In genomic region chr12:11998944-11999315, GRCh38 we compare ENCODE assay signal across 22 cellular contexts.
A peak's percentile ranks its signal among the peaks of the same experiment; 100 is the strongest.
DNase-seq lines count a peak whose midpoint lies in the region; ATAC-seq and TF ChIP-seq lines count a peak whose summit lies in the region.
"Had no signal": no experiment of that assay in that cellular context is flagged by ENCODE, and none has a peak within 500 bp of the region (broad histone marks: within the 10 kb centered on the region; RNA-seq: fewer than 3 reads in every experiment).

No MANE protein-coding gene starts in this region.

- CTCF ChIA-PET in PC-9 (lab: Charles Lee): interaction anchor here (0.6 kb wide), 1 partner anchor 39 kb away, joined by 3 read pairs; no protein-coding TSS in a partner anchor

- H3K36me3 ChIP-seq in PC-9 (ENCODE audit: low read depth): no peaks in the 10 kb centered on the region
- H3K36me3 ChIP-seq: BLaER1 treated with 17β-estradiol and CSF1 and Interleukin-3, amounts not matched to agents 10 nM and 100 nM; cardiac muscle cell; right lobe of liver; transverse colon had no signal

- POLR2A ChIA-PET in PC-9 (lab: Charles Lee; ENCODE audit: unreplicated experiment): interaction anchor here (0.6 kb wide), 2 partner anchors 76 to 1365 kb away, joined by 3 to 4 read pairs; no protein-coding TSS in a partner anchor

- no TSS peak for BruUV-seq in PC-9 (replicated peaks; lab: Mats Ljungman, UMichigan)

- H2AFZ ChIP-seq in PC-9: peak overlapping the region; percentile 66; the same call in 1 of the 2 replicates

- no peak for TF ChIP-seq CTCF in PC-9 (conservative IDR thresholded peaks at IDR 0.05)

- H3K36me3 Mint-ChIP-seq in activated naive CD4-positive, alpha-beta T cell treated with anti-CD3 and anti-CD28 coated beads, Interleukin-2, amount 50 U/mL, for 24 hours: peaks cover 8% of the 10 kb centered on the region
- peaks cover 13% of the 10 kb centered on the region for H3K36me3 Mint-ChIP-seq in activated naive CD8-positive, alpha-beta T cell treated with anti-CD3 and anti-CD28 coated beads for 36 hours
- no peaks in the 10 kb centered on the region for H3K36me3 Mint-ChIP-seq in stimulated activated effector memory CD8-positive, alpha-beta T cell treated with anti-CD3 and anti-CD28 coated beads, Interleukin-12 subunit alpha, Interleukin-12 subunit beta, amount 100 ng/mL, for 72 hours

- H4K20me1 ChIP-seq in PC-9 (ENCODE audit: insufficient read depth): no peaks in the 10 kb centered on the region
- H4K20me1 ChIP-seq: BLaER1 treated with 17β-estradiol and CSF1 and Interleukin-3, amounts not matched to agents 10 nM and 100 nM had no signal

- no peaks in the 10 kb centered on the region for H3K79me2 ChIP-seq in PC-9 (ENCODE audit: low read depth)

- peaks cover 52% of the 10 kb centered on the region for H3K4me1 Mint-ChIP-seq in activated naive CD4-positive, alpha-beta T cell treated with anti-CD3 and anti-CD28 coated beads, Interleukin-2, amount 50 U/mL, for 24 hours
- peaks cover 15% of the 10 kb centered on the region for H3K4me1 Mint-ChIP-seq in activated naive CD8-positive, alpha-beta T cell treated with anti-CD3 and anti-CD28 coated beads for 36 hours
- peaks cover 28% of the 10 kb centered on the region for H3K4me1 Mint-ChIP-seq in stimulated activated effector memory CD8-positive, alpha-beta T cell treated with anti-CD3 and anti-CD28 coated beads, Interleukin-12 subunit alpha, Interleukin-12 subunit beta, amount 100 ng/mL, for 72 hours
- H3K4me1 Mint-ChIP-seq: neural crest cell had no signal

- no peaks in the 10 kb centered on the region for H3K27me3 ChIP-seq in PC-9 (ENCODE audit: insufficient read depth, low read depth)
- H3K27me3 ChIP-seq: BLaER1 treated with 17β-estradiol and CSF1 and Interleukin-3, amounts not matched to agents 10 nM and 100 nM; cardiac muscle cell; right lobe of liver; transverse colon had no signal

- H3K9me2 ChIP-seq in PC-9 (ENCODE audit: insufficient read depth): no peaks in the 10 kb centered on the region

- peaks cover 10% of the 10 kb centered on the region for H3K4me1 ChIP-seq in PC-9 (replicated peaks; ENCODE audit: insufficient read depth)
- H3K4me1 ChIP-seq: BLaER1 treated with 17β-estradiol and CSF1 and Interleukin-3, amounts not matched to agents 10 nM and 100 nM; right lobe of liver; transverse colon had no signal

- DNase-seq in activated naive CD4-positive, alpha-beta T cell (lab: John Stamatoyannopoulos, UW): no peak
- DNase-seq in PC-9 (no peak), glomerular visceral epithelial cell (ENCODE audit: extremely low spot score) (no peak), NCI-H748 treated with DMSO at 0.1 percent for 48 hours (lab: John Stamatoyannopoulos, UW) (no peak)
- DNase-seq in activated naive CD8-positive, alpha-beta T cell treated with anti-CD3 and anti-CD28 coated beads for 36 hours: no peak
- DNase-seq in stimulated activated effector memory CD8-positive, alpha-beta T cell treated with anti-CD3 and anti-CD28 coated beads, Interleukin-12 subunit alpha, Interleukin-12 subunit beta, amount 100 ng/mL, for 72 hours (ENCODE audit: low spot score in 2 of 2): no peak
- DNase-seq: anterior cingulate cortex, cortex of kidney, kidney glomerular epithelial cell, NCI-H1105, NCI-H345, NCI-H82, right lobe of liver, transverse colon had no signal

- 0 out of 2 replicates have a peak, but pooled peaks cover 6% of the 10 kb centered on the region for H3F3A ChIP-seq in PC-9 (ENCODE audit: insufficient read depth, low read depth)

- H3K27ac Mint-ChIP-seq in activated naive CD4-positive, alpha-beta T cell treated with anti-CD3 and anti-CD28 coated beads, Interleukin-2, amount 50 U/mL, for 24 hours: peak overlapping the region; percentile 72
- H3K27ac Mint-ChIP-seq in activated naive CD8-positive, alpha-beta T cell treated with anti-CD3 and anti-CD28 coated beads for 36 hours: peak overlapping the region; percentile 72
- peak overlapping the region; percentile 82 for H3K27ac Mint-ChIP-seq in stimulated activated effector memory CD8-positive, alpha-beta T cell treated with anti-CD3 and anti-CD28 coated beads, Interleukin-12 subunit alpha, Interleukin-12 subunit beta, amount 100 ng/mL, for 72 hours
- H3K27ac Mint-ChIP-seq: activated CD8-positive, alpha-beta memory T cell treated with anti-CD3 and anti-CD28 coated beads, Interleukin-2, amount 10 ng/mL, durations not matched to agents 7 days and 5 days had no signal

- no peak overlapping the region for H3K27ac ChIP-seq in PC-9
- H3K27ac ChIP-seq: BLaER1 treated with 17β-estradiol and CSF1 and Interleukin-3, amounts not matched to agents 10 nM and 100 nM; cardiac muscle cell; right lobe of liver; transverse colon had no signal

- H3K4me2 ChIP-seq in PC-9: no peak overlapping the region
- H3K4me2 ChIP-seq: BLaER1 treated with 17β-estradiol and CSF1 and Interleukin-3, amounts not matched to agents 10 nM and 100 nM had no signal

- peak overlapping the region; percentile 51 for H3K4me3 Mint-ChIP-seq in activated naive CD4-positive, alpha-beta T cell treated with anti-CD3 and anti-CD28 coated beads, Interleukin-2, amount 50 U/mL, for 24 hours
- H3K4me3 Mint-ChIP-seq in activated naive CD8-positive, alpha-beta T cell treated with anti-CD3 and anti-CD28 coated beads for 36 hours: no peak overlapping the region
- H3K4me3 Mint-ChIP-seq in stimulated activated effector memory CD8-positive, alpha-beta T cell treated with anti-CD3 and anti-CD28 coated beads, Interleukin-12 subunit alpha, Interleukin-12 subunit beta, amount 100 ng/mL, for 72 hours: no peak overlapping the region
- H3K4me3 Mint-ChIP-seq: activated CD8-positive, alpha-beta memory T cell treated with anti-CD3 and anti-CD28 coated beads, Interleukin-2, amount 10 ng/mL, durations not matched to agents 7 days and 5 days; neural crest cell had no signal

- no peak overlapping the region for H3K4me3 ChIP-seq in PC-9
- H3K4me3 ChIP-seq: BLaER1 treated with 17β-estradiol and CSF1 and Interleukin-3, amounts not matched to agents 10 nM and 100 nM; cardiac muscle cell; lung; right lobe of liver; transverse colon had no signal

- H3K9me3 ChIP-seq in PC-9 (ENCODE audit: insufficient read depth, low read depth): 0 out of 2 replicates have a peak, but pooled peaks cover 4% of the 10 kb centered on the region
- H3K9me3 ChIP-seq: right lobe of liver, transverse colon had no signal

- intact Hi-C loops in PC-9 (cut with micrococcal nuclease; ENCODE audit: unreplicated experiment): no loop called here

- no peaks in the 10 kb centered on the region for H3K9me3 Mint-ChIP-seq in activated naive CD4-positive, alpha-beta T cell treated with anti-CD3 and anti-CD28 coated beads, Interleukin-2, amount 50 U/mL, for 24 hours
- peaks cover 3% of the 10 kb centered on the region for H3K9me3 Mint-ChIP-seq in activated naive CD8-positive, alpha-beta T cell treated with anti-CD3 and anti-CD28 coated beads for 36 hours
- H3K9me3 Mint-ChIP-seq in stimulated activated effector memory CD8-positive, alpha-beta T cell treated with anti-CD3 and anti-CD28 coated beads, Interleukin-12 subunit alpha, Interleukin-12 subunit beta, amount 100 ng/mL, for 72 hours: peaks cover 2% of the 10 kb centered on the region
- H3K9me3 Mint-ChIP-seq: neural crest cell had no signal

- H3K27me3 Mint-ChIP-seq in activated naive CD4-positive, alpha-beta T cell treated with anti-CD3 and anti-CD28 coated beads, Interleukin-2, amount 50 U/mL, for 24 hours: no peaks in the 10 kb centered on the region
- no peaks in the 10 kb centered on the region for H3K27me3 Mint-ChIP-seq in activated naive CD8-positive, alpha-beta T cell treated with anti-CD3 and anti-CD28 coated beads for 36 hours
- H3K27me3 Mint-ChIP-seq: activated CD8-positive, alpha-beta memory T cell treated with anti-CD3 and anti-CD28 coated beads, Interleukin-2, amount 10 ng/mL, durations not matched to agents 7 days and 5 days had no signal

- ATAC-seq in stimulated activated effector memory CD8-positive, alpha-beta T cell treated with anti-CD3 and anti-CD28 coated beads, Interleukin-12 subunit alpha, Interleukin-12 subunit beta, amount 100 ng/mL, for 72 hours: no peak
- ATAC-seq in GM19023 (IDR thresholded peaks at IDR 0.05; ENCODE audit: unreplicated experiment): no peak
- ATAC-seq: right lobe of liver, Right ventricle myocardium inferior had no signal
